ENCODE assay signal across 12 cellular contexts in the genomic region with DNA sequence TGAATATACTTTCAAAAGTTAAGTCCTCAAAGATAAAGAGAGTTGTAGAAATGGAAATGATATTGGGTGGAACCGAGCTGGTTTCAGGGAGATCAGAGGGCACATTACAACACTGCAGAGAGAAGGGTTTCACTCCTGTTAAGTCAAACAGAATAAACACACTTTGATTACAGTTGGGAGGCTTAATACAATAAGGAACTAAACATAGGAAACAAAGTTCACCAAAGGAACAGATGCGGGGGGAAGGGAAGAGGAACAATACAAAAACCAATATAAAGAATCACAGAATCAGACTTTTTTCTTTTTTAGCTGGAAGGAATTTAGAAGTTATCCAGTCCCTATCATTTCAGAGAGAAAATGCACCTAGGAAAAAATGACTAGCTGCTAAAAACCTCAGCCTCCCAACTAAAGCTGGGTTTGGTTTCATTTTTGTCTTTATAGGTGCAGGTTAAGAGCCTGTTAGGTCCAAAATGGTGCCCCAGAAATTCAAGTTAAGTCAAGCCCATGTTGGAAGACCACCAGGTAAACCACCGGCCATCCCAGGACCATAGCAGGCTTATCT.
A peak's percentile ranks its signal among the peaks of the same experiment; 100 is the strongest.
DNase-seq lines count a peak whose midpoint lies in the region; ATAC-seq and TF ChIP-seq lines count a peak whose summit lies in the region.
"Had no signal": no experiment of that assay in that cellular context is flagged by ENCODE, and none has a peak within 500 bp of the region (broad histone marks: within the 10 kb centered on the region; RNA-seq: fewer than 3 reads in every experiment).

No MANE protein-coding gene starts in this region.

- ATAC-seq in activated CD8-positive, alpha-beta T cell treated with anti-CD3 and anti-CD28 coated beads for 36 hours = no peak
- ATAC-seq in activated CD8-positive, alpha-beta T cell treated with anti-CD3 and anti-CD28 coated beads, Interleukin-2, amount 10 ng/mL, durations not matched to agents 7 days and 5 days = no peak
- peak in 1 of 2 donors; percentile 55 for ATAC-seq in upper lobe of left lung (ENCODE audit: low FRiP score in 2 of 2)

- peak overlapping the region; percentile 38 for H3K4me3 ChIP-seq in endodermal cell (ENCODE audit: low read length)
- H3K4me3 ChIP-seq in upper lobe of left lung = peak overlapping the region in 3 of 4 donors; percentile 28 to 44 (median 37)
- H3K4me3 ChIP-seq: GM23248 had no signal

- peaks cover 12% of the 10 kb centered on the region for H3K4me1 ChIP-seq in endodermal cell (ENCODE audit: control insufficient read depth, insufficient read depth, low read length)
- peaks cover 40 to 65% (median 51%) of the 10 kb centered on the region in 4 donors for H3K4me1 ChIP-seq in upper lobe of left lung

- intact Hi-C loops in activated CD8-positive, alpha-beta T cell treated with anti-CD3 and anti-CD28 coated beads for 36 hours (cut with micrococcal nuclease) = no loop called here

- TF ChIP-seq POLR2A in upper lobe of left lung (IDR thresholded peaks at IDR 0.05) = no peak

- H3K36me3 Mint-ChIP-seq in activated CD8-positive, alpha-beta T cell treated with anti-CD3 and anti-CD28 coated beads for 36 hours (ENCODE audit: low read depth) = no peaks in the 10 kb centered on the region
- H3K36me3 Mint-ChIP-seq in activated CD8-positive, alpha-beta T cell treated with anti-CD3 and anti-CD28 coated beads, Interleukin-2, amount 10 ng/mL, durations not matched to agents 7 days and 5 days (ENCODE audit: low read depth) = no peaks in the 10 kb centered on the region
- peaks cover 18% of the 10 kb centered on the region for H3K36me3 Mint-ChIP-seq in endodermal cell (ENCODE audit: low read depth)

- POLR2A ChIA-PET in activated CD8-positive, alpha-beta T cell treated with anti-CD3 and anti-CD28 coated beads for 36 hours (lab: Charles Lee) = interaction anchor here (1.0 kb wide), 1 partner anchor 8 kb away, joined by 3 read pairs; no protein-coding TSS in a partner anchor
- POLR2A ChIA-PET in activated CD8-positive, alpha-beta T cell treated with anti-CD3 and anti-CD28 coated beads, Interleukin-2, amount 10 ng/mL, durations not matched to agents 7 days and 5 days (lab: Charles Lee) = no interaction called here

- 80 to 82% methylated on average over 1 to 3 of the region's 3 CpGs for WGBS in endodermal cell (ENCODE audit: insufficient coverage in 1 of 2, insufficient read length in 1 of 2), 2 experiments
- WGBS in upper lobe of left lung, 2 donors = 36 to 38% methylated on average over 3 of the region's 3 CpGs

- peaks cover 28% of the 10 kb centered on the region for H3K4me1 Mint-ChIP-seq in activated CD8-positive, alpha-beta T cell treated with anti-CD3 and anti-CD28 coated beads for 36 hours (ENCODE audit: low read depth)
- H3K4me1 Mint-ChIP-seq in activated CD8-positive, alpha-beta T cell treated with anti-CD3 and anti-CD28 coated beads, Interleukin-2, amount 10 ng/mL, durations not matched to agents 7 days and 5 days (ENCODE audit: low read depth) = peaks cover 9% of the 10 kb centered on the region
- peaks cover 51% of the 10 kb centered on the region for H3K4me1 Mint-ChIP-seq in endodermal cell

- H3K36me3 ChIP-seq in endodermal cell (ENCODE audit: control insufficient read depth, insufficient read depth, low read length) = peaks cover 6% of the 10 kb centered on the region
- no peaks in the 10 kb centered on the region for H3K36me3 ChIP-seq in upper lobe of left lung

- H3K27me3 ChIP-seq in endodermal cell (ENCODE audit: control insufficient read depth, insufficient read depth, low read length, poor library complexity, severe bottlenecking) (no peaks in the 10 kb centered on the region), upper lobe of left lung (no peaks in the 10 kb centered on the region)

- H3K27ac ChIP-seq in endodermal cell (ENCODE audit: low read depth, low read length) (no peak overlapping the region), upper lobe of left lung (peak overlapping the region; percentile 64 to 82 (median 76))
- H3K27ac ChIP-seq: GM23248, KMS-11 had no signal

- peak in 1 of 4 donors; percentile 30 for TF ChIP-seq EP300 in upper lobe of left lung (IDR thresholded peaks at IDR 0.05)

- H3K27me3 Mint-ChIP-seq in activated CD8-positive, alpha-beta T cell treated with anti-CD3 and anti-CD28 coated beads for 36 hours = no peaks in the 10 kb centered on the region
- H3K27me3 Mint-ChIP-seq in activated CD8-positive, alpha-beta T cell treated with anti-CD3 and anti-CD28 coated beads, Interleukin-2, amount 10 ng/mL, durations not matched to agents 7 days and 5 days (ENCODE audit: low read depth) = no peaks in the 10 kb centered on the region
- no peaks in the 10 kb centered on the region for H3K27me3 Mint-ChIP-seq in endodermal cell (ENCODE audit: insufficient read depth)

- CTCF ChIA-PET in activated CD8-positive, alpha-beta T cell treated with anti-CD3 and anti-CD28 coated beads for 36 hours (lab: Charles Lee) = interaction anchor here (0.9 to 1.3 kb wide), 3 partner anchors 67 to 118 kb away, joined by 3 to 6 read pairs (median 3); no protein-coding TSS in a partner anchor
- CTCF ChIA-PET in activated CD8-positive, alpha-beta T cell treated with anti-CD3 and anti-CD28 coated beads, Interleukin-2, amount 10 ng/mL, durations not matched to agents 7 days and 5 days (lab: Charles Lee) = interaction anchor here (1.2 to 1.4 kb wide), 2 partner anchors 49 to 82 kb away, joined by 3 to 8 read pairs; no protein-coding TSS in a partner anchor

- DNase-seq in activated CD8-positive, alpha-beta T cell treated with anti-CD3 and anti-CD28 coated beads for 36 hours = no peak
- no peak for DNase-seq in activated CD8-positive, alpha-beta T cell treated with anti-CD3 and anti-CD28 coated beads, Interleukin-2, amount 10 ng/mL, durations not matched to agents 7 days and 5 days
- DNase-seq in endodermal cell = no peak
- peak; percentile 20 for DNase-seq in medulla oblongata (ENCODE audit: extremely low spot score)
- no peak for DNase-seq in upper lobe of left lung
- no peak for DNase-seq in COLO668 (lab: John Stamatoyannopoulos, UW; ENCODE audit: unreplicated experiment)
- no peak for DNase-seq in NCI-H2107 (lab: John Stamatoyannopoulos, UW)
- DNase-seq in T-helper 9 cell = no peak
- DNase-seq: foreskin melanocyte, GM23248, T-helper 2 cell had no signal

- no peak overlapping the region for H3K4me3 Mint-ChIP-seq in activated CD8-positive, alpha-beta T cell treated with anti-CD3 and anti-CD28 coated beads for 36 hours
- no peak overlapping the region for H3K4me3 Mint-ChIP-seq in activated CD8-positive, alpha-beta T cell treated with anti-CD3 and anti-CD28 coated beads, Interleukin-2, amount 10 ng/mL, durations not matched to agents 7 days and 5 days
- peak overlapping the region; percentile 19 for H3K4me3 Mint-ChIP-seq in endodermal cell

- H3K9ac ChIP-seq in endodermal cell (ENCODE audit: extremely low read depth, low read length, poor library complexity, severe bottlenecking) = no peak overlapping the region
- H3K9ac ChIP-seq: GM23248, KMS-11 had no signal

- H3K9me3 ChIP-seq in endodermal cell (ENCODE audit: control insufficient read depth, low read length) = no peaks in the 10 kb centered on the region
- H3K9me3 ChIP-seq in upper lobe of left lung = no peaks in the 10 kb centered on the region

- no peak for TF ChIP-seq CTCF in activated CD8-positive, alpha-beta T cell treated with anti-CD3 and anti-CD28 coated beads for 36 hours (IDR thresholded peaks at IDR 0.05)
- TF ChIP-seq CTCF in endodermal cell (conservative IDR thresholded peaks at IDR 0.05) (no peak), upper lobe of left lung (IDR thresholded peaks at IDR 0.05) (no peak)

- H3K9me3 Mint-ChIP-seq in activated CD8-positive, alpha-beta T cell treated with anti-CD3 and anti-CD28 coated beads for 36 hours = no peaks in the 10 kb centered on the region
- no peaks in the 10 kb centered on the region for H3K9me3 Mint-ChIP-seq in activated CD8-positive, alpha-beta T cell treated with anti-CD3 and anti-CD28 coated beads, Interleukin-2, amount 10 ng/mL, durations not matched to agents 7 days and 5 days (ENCODE audit: insufficient read depth)
- H3K9me3 Mint-ChIP-seq in endodermal cell = no peaks in the 10 kb centered on the region

- peak overlapping the region; percentile 18 for H3K27ac Mint-ChIP-seq in activated CD8-positive, alpha-beta T cell treated with anti-CD3 and anti-CD28 coated beads for 36 hours
- H3K27ac Mint-ChIP-seq in activated CD8-positive, alpha-beta T cell treated with anti-CD3 and anti-CD28 coated beads, Interleukin-2, amount 10 ng/mL, durations not matched to agents 7 days and 5 days = no peak overlapping the region
- no peak overlapping the region for H3K27ac Mint-ChIP-seq in endodermal cell
